ENCODE assay signal across 25 cellular contexts in genomic region chr12:132386926-132387497, GRCh38. TPM values are rescaled to one million over a fixed set of nuclear protein-coding genes. Genes with fewer than 3 reads are reported as not detected.
DNase-seq lines count a peak whose midpoint lies in the region; ATAC-seq, FAIRE-seq and TF ChIP-seq lines count a peak whose summit lies in the region.
"Had no signal": no experiment of that assay in that cellular context is flagged by ENCODE, and none has a peak within 500 bp of the region (broad histone marks: within the 10 kb centered on the region; RNA-seq: fewer than 3 reads in every experiment).

No MANE protein-coding gene starts in this region.

- H3K4me3 Mint-ChIP-seq in CD14-positive monocyte, result no peak overlapping the region
- no peak overlapping the region for H3K4me3 Mint-ChIP-seq in activated CD8-positive, alpha-beta T cell treated with anti-CD3 and anti-CD28 coated beads, Interleukin-2, amount 10 ng/mL, durations not matched to agents 7 days and 5 days
- H3K4me3 Mint-ChIP-seq: CD8-positive, alpha-beta T cell had no signal

- TF ChIP-seq POLR2A in sigmoid colon (IDR thresholded peaks at IDR 0.05) (no peak), esophagus muscularis mucosa (IDR thresholded peaks at IDR 0.05; ENCODE audit: low read depth) (no peak)

- H3K36me3 Mint-ChIP-seq in CD14-positive monocyte, result no peaks in the 10 kb centered on the region
- no peaks in the 10 kb centered on the region for H3K36me3 Mint-ChIP-seq in activated CD8-positive, alpha-beta T cell treated with anti-CD3 and anti-CD28 coated beads, Interleukin-2, amount 10 ng/mL, durations not matched to agents 7 days and 5 days (ENCODE audit: low read depth)
- H3K36me3 Mint-ChIP-seq: CD8-positive, alpha-beta T cell had no signal

- TF ChIP-seq EP300 in sigmoid colon (IDR thresholded peaks at IDR 0.05) (no peak), esophagus muscularis mucosa (IDR thresholded peaks at IDR 0.05) (no peak)

- no peak for TF ChIP-seq CTCF in CD14-positive monocyte (IDR thresholded peaks at IDR 0.05)
- TF ChIP-seq CTCF in RWPE2 (IDR thresholded peaks at IDR 0.05; ENCODE audit: poor library complexity, severe bottlenecking), result no peak
- TF ChIP-seq CTCF in kidney (IDR thresholded peaks at IDR 0.05; ENCODE audit: borderline replicate concordance, extremely low read depth, insufficient read depth), result no peak
- TF ChIP-seq CTCF in sigmoid colon (IDR thresholded peaks at IDR 0.05), result no peak
- TF ChIP-seq CTCF in esophagus muscularis mucosa (IDR thresholded peaks at IDR 0.05), result no peak

- H3K4me1 ChIP-seq in RWPE2 (ENCODE audit: insufficient read depth, poor library complexity, severe bottlenecking) (no peaks in the 10 kb centered on the region), kidney (ENCODE audit: control insufficient read depth in 1 of 2, insufficient read depth in 1 of 2, low read depth in 1 of 2, low read length in 2 of 2) (peaks cover 0 to 3% of the 10 kb centered on the region in 2 donors), sigmoid colon (peaks cover 0 to 4% (median 0%) of the 10 kb centered on the region in 4 donors), esophagus muscularis mucosa (no peaks in the 10 kb centered on the region)
- H3K4me1 ChIP-seq: Caco-2 had no signal

- H3K27me3 Mint-ChIP-seq in CD14-positive monocyte (ENCODE audit: low read depth in 3 of 3), result peaks cover 13 to 28% (median 22%) of the 10 kb centered on the region in 3 donors
- no peaks in the 10 kb centered on the region for H3K27me3 Mint-ChIP-seq in activated CD8-positive, alpha-beta T cell treated with anti-CD3 and anti-CD28 coated beads, Interleukin-2, amount 10 ng/mL, durations not matched to agents 7 days and 5 days (ENCODE audit: low read depth)

- H3K27me3 ChIP-seq in RWPE2 (ENCODE audit: insufficient read depth, poor library complexity, severe bottlenecking), result peaks cover 31% of the 10 kb centered on the region
- peaks cover 5 to 72% (median 31%) of the 10 kb centered on the region in 3 donors for H3K27me3 ChIP-seq in sigmoid colon
- peaks cover 0 to 82% (median 20%) of the 10 kb centered on the region in 4 donors for H3K27me3 ChIP-seq in esophagus muscularis mucosa

- intact Hi-C loops in CD14-positive monocyte (cut with micrococcal nuclease), result no loop called here
- intact Hi-C loops in kidney (cut with DNase I), result no loop called here
- intact Hi-C loops in sigmoid colon (cut with DNase I), result no loop called here
- intact Hi-C loops in esophagus muscularis mucosa (cut with DNase I), result no loop called here

- no peak overlapping the region for H3K27ac Mint-ChIP-seq in CD14-positive monocyte
- no peak overlapping the region for H3K27ac Mint-ChIP-seq in activated CD8-positive, alpha-beta T cell treated with anti-CD3 and anti-CD28 coated beads, Interleukin-2, amount 10 ng/mL, durations not matched to agents 7 days and 5 days
- H3K27ac Mint-ChIP-seq: CD8-positive, alpha-beta T cell had no signal

- no peaks in the 10 kb centered on the region for H3K9me3 ChIP-seq in RWPE2 (ENCODE audit: severe bottlenecking)
- no peaks in the 10 kb centered on the region for H3K9me3 ChIP-seq in kidney (ENCODE audit: control insufficient read depth in 1 of 2, low read length in 2 of 2)
- H3K9me3 ChIP-seq in sigmoid colon, result no peaks in the 10 kb centered on the region
- no peaks in the 10 kb centered on the region for H3K9me3 ChIP-seq in esophagus muscularis mucosa
- H3K9me3 ChIP-seq: Caco-2 had no signal

- FAIRE-seq in kidney (lab: Jason Lieb, UNC), result no peak
- FAIRE-seq: A204.1, G401.6 had no signal

- CTCF ChIA-PET in activated CD8-positive, alpha-beta T cell treated with anti-CD3 and anti-CD28 coated beads, Interleukin-2, amount 10 ng/mL, durations not matched to agents 7 days and 5 days (lab: Charles Lee), result no interaction called here

- no peak for ATAC-seq in RWPE2 (ENCODE audit: low read depth)
- no peak for ATAC-seq in activated CD8-positive, alpha-beta T cell treated with anti-CD3 and anti-CD28 coated beads, Interleukin-2, amount 10 ng/mL, durations not matched to agents 7 days and 5 days
- ATAC-seq: CD8-positive, alpha-beta T cell had no signal

- 70 to 75% methylated on average over 30 of the region's 30 CpGs for WGBS in sigmoid colon, 2 donors
- 72% methylated on average over 29 of the region's 30 CpGs for WGBS in esophagus muscularis mucosa

- H3K36me3 ChIP-seq in RWPE2 (ENCODE audit: low read depth) (no peaks in the 10 kb centered on the region), kidney (ENCODE audit: control insufficient read depth in 1 of 2, insufficient read depth in 2 of 2, low read length in 2 of 2) (no peaks in the 10 kb centered on the region), sigmoid colon (no peaks in the 10 kb centered on the region), esophagus muscularis mucosa (no peaks in the 10 kb centered on the region)

- H3K9ac ChIP-seq in kidney (ENCODE audit: low read length in 2 of 2), result no peak overlapping the region
- H3K9ac ChIP-seq: GM23248 had no signal

- H3K4me1 Mint-ChIP-seq in CD14-positive monocyte, result no peaks in the 10 kb centered on the region
- no peaks in the 10 kb centered on the region for H3K4me1 Mint-ChIP-seq in activated CD8-positive, alpha-beta T cell treated with anti-CD3 and anti-CD28 coated beads, Interleukin-2, amount 10 ng/mL, durations not matched to agents 7 days and 5 days (ENCODE audit: low read depth)

- peak; percentile 16 for DNase-seq in CD14-positive monocyte (ENCODE audit: low spot score)
- peak; percentile 47 for DNase-seq in RWPE2 (ENCODE audit: low spot score)
- DNase-seq in kidney, result peak; percentile 55
- peak; percentile 50 for DNase-seq in sigmoid colon
- no peak for DNase-seq in mucosa of gallbladder (ENCODE audit: low spot score)
- no peak for DNase-seq in esophagus muscularis mucosa (ENCODE audit: extremely low spot score)
- no peak for DNase-seq in activated CD8-positive, alpha-beta T cell treated with anti-CD3 and anti-CD28 coated beads, Interleukin-2, amount 10 ng/mL, durations not matched to agents 7 days and 5 days
- DNase-seq: AML-193; C1 segment of cervical spinal cord; Caco-2; CD8-positive, alpha-beta T cell; GM23248; HCEC 1CT; KBM-7; NCI-H1105 treated with DMSO at 0.1 percent for 48 hours; NCI-H2029; NCI-H446; NCI-H524 treated with DMSO at 0.1 percent for 48 hours; NCI-H774; SHP77 had no signal

- H3K4me3 ChIP-seq in RWPE2 (ENCODE audit: severe bottlenecking) (no peak overlapping the region), kidney (ENCODE audit: low read length in 2 of 2) (no peak overlapping the region), sigmoid colon (no peak overlapping the region), esophagus muscularis mucosa (no peak overlapping the region)
- H3K4me3 ChIP-seq: GM23248 had no signal

- H3K27ac ChIP-seq in RWPE2 (ENCODE audit: poor library complexity, severe bottlenecking), result no peak overlapping the region
- no peak overlapping the region for H3K27ac ChIP-seq in kidney (ENCODE audit: low read depth in 2 of 2, low read length in 2 of 2)
- no peak overlapping the region for H3K27ac ChIP-seq in sigmoid colon
- H3K27ac ChIP-seq in esophagus muscularis mucosa (replicated peaks in 1 of 4), result no peak overlapping the region
- H3K27ac ChIP-seq: GM23248 had no signal

- POLR2A ChIA-PET in activated CD8-positive, alpha-beta T cell treated with anti-CD3 and anti-CD28 coated beads, Interleukin-2, amount 10 ng/mL, durations not matched to agents 7 days and 5 days (lab: Charles Lee), result no interaction called here

- peaks cover 0 to 5% (median 0%) of the 10 kb centered on the region in 7 donors for H3K9me3 Mint-ChIP-seq in CD14-positive monocyte
- no peaks in the 10 kb centered on the region for H3K9me3 Mint-ChIP-seq in activated CD8-positive, alpha-beta T cell treated with anti-CD3 and anti-CD28 coated beads, Interleukin-2, amount 10 ng/mL, durations not matched to agents 7 days and 5 days (ENCODE audit: insufficient read depth)
- H3K9me3 Mint-ChIP-seq: CD8-positive, alpha-beta T cell had no signal

RNA-seq across cellular contexts. Expression of gene GALNT9, which starts 57.6 kb away (rescaled TPM):
- not detected for polyA plus RNA-seq in CD14-positive monocyte
- total RNA-seq in kidney, result 20.7 TPM
- polyA plus RNA-seq in kidney (ENCODE audit: insufficient read depth, low read depth, low replicate concordance), result 4.8 TPM
- total RNA-seq in sigmoid colon, result 1 to 10 TPM in 3 of 4 donors, under 1 TPM in 1; 0.28 to 5.0 (median 3.2) TPM
- polyA plus RNA-seq in sigmoid colon, result under 1 TPM in 1 of 3 donors, not detected in 2; 0.45 TPM
- total RNA-seq in mucosa of gallbladder, result 0.12 TPM
- under 1 TPM; 0.17 to 0.58 (median 0.46) TPM for total RNA-seq in esophagus muscularis mucosa
- not detected for total RNA-seq in activated CD8-positive, alpha-beta T cell treated with anti-CD3 and anti-CD28 coated beads, Interleukin-2, amount 10 ng/mL, durations not matched to agents 7 days and 5 days
- total RNA-seq: CD8-positive, alpha-beta T cell; HT1080; SK-MEL-5 had no signal
- polyA plus RNA-seq: AG04450 had no signal

Comparison
In these comparisons a context has a peak if more than half of its experiments do, and no peak if none do; other contexts are left out.
1. DNase-seq: peak in CD14-positive monocyte (single experiment), RWPE2 (single experiment), kidney (single experiment) and sigmoid colon (single experiment); none in mucosa of gallbladder (single experiment), esophagus muscularis mucosa (single experiment) and activated CD8-positive, alpha-beta T cell treated with anti-CD3 and anti-CD28 coated beads, Interleukin-2, amount 10 ng/mL, durations not matched to agents 7 days and 5 days (single experiment).